Comparison of ENCODE assay signal across 1 cellular context in genomic region chr7:30184804-30185487, GRCh38.
TF ChIP-seq lines count a peak whose summit lies in the region.

No MANE protein-coding gene starts in this region.

TF ChIP-seq in GM12878, 131 proteins besides CTCF, POLR2A, EP300 and RAD21 (continued from another document):
- TF ChIP-seq ZBTB4 (CRISPR knock-in tag; IDR thresholded peaks at IDR 0.05): no peak
- no peak for TF ChIP-seq NR2C2 (IDR thresholded peaks at IDR 0.05; ENCODE audit: borderline replicate concordance, control insufficient read depth, insufficient read length, low read depth)
- no peak for TF ChIP-seq CBFB (IDR thresholded peaks at IDR 0.05; ENCODE audit: low read depth)
- TF ChIP-seq ZBTB40 (IDR thresholded peaks at IDR 0.05; ENCODE audit: borderline replicate concordance): no peak
- 0 out of 2 replicates have a peak, but pooled peaks have one; percentile 11 for TF ChIP-seq CREM (IDR thresholded peaks at IDR 0.05; ENCODE audit: low read depth)
- no peak for TF ChIP-seq CBX5 (IDR thresholded peaks at IDR 0.05; ENCODE audit: low read depth)
- TF ChIP-seq TCF3 (IDR thresholded peaks at IDR 0.05; ENCODE audit: borderline replicate concordance, insufficient read depth, low read depth, low read length): no peak
- TF ChIP-seq IKZF1 (conservative IDR thresholded peaks at IDR 0.05): 0 out of 2 replicates have a peak, but pooled peaks have one; percentile 19
- TF ChIP-seq ETV6 (conservative IDR thresholded peaks at IDR 0.05 in 1 of 2, IDR thresholded peaks at IDR 0.05 in 1 of 2; ENCODE audit: borderline replicate concordance in 1 of 2, low read depth in 1 of 2): no peak
- no peak for TF ChIP-seq NFIC (IDR thresholded peaks at IDR 0.05; ENCODE audit: low read depth, low read length)
- no peak for TF ChIP-seq ZZZ3 (IDR thresholded peaks at IDR 0.05; ENCODE audit: control insufficient read depth, insufficient read length, low read depth)
- TF ChIP-seq NFYA (IDR thresholded peaks at IDR 0.05; ENCODE audit: borderline replicate concordance, low read depth, low read length): no peak
- no peak for TF ChIP-seq BRCA1 (IDR thresholded peaks at IDR 0.05; ENCODE audit: low read depth, low read length)
- TF ChIP-seq IRF4 (IDR thresholded peaks at IDR 0.05; ENCODE audit: low read depth, low read length): no peak
- TF ChIP-seq TBL1XR1 (IDR thresholded peaks at IDR 0.05; ENCODE audit: low read depth, low read length): no peak
- no peak for TF ChIP-seq FOS (IDR thresholded peaks at IDR 0.05; ENCODE audit: borderline replicate concordance, extremely low read depth, insufficient read length)
- TF ChIP-seq SMAD5 (IDR thresholded peaks at IDR 0.05; ENCODE audit: low read depth): no peak
- TF ChIP-seq, protein P1, sequence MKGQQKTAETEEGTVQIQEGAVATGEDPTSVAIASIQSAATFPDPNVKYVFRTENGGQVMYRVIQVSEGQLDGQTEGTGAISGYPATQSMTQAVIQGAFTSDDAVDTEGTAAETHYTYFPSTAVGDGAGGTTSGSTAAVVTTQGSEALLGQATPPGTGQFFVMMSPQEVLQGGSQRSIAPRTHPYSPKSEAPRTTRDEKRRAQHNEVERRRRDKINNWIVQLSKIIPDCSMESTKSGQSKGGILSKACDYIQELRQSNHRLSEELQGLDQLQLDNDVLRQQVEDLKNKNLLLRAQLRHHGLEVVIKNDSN (IDR thresholded peaks at IDR 0.05; ENCODE audit: borderline replicate concordance, extremely low read length, insufficient read depth, low read depth, low read length): no peak
- TF ChIP-seq SPI1 (IDR thresholded peaks at IDR 0.05; ENCODE audit: borderline replicate concordance, insufficient read depth, low read depth, low read length): peak; percentile 81; the same call in 1 of the 2 replicates
- TF ChIP-seq PKNOX1 (IDR thresholded peaks at IDR 0.05): no peak
- TF ChIP-seq ZNF622 (IDR thresholded peaks at IDR 0.05): no peak
- TF ChIP-seq NKRF (conservative IDR thresholded peaks at IDR 0.05): no peak
TF ChIP-seq in GM12878: peak in this region for 4.
